ENCODE assay signal across 10 cellular contexts in genomic region chr16:67856927-67857546, GRCh38. TPM values are rescaled to one million over a fixed set of nuclear protein-coding genes. Genes with fewer than 3 reads are reported as not detected.
DNase-seq lines count a peak whose midpoint lies in the region; ATAC-seq and TF ChIP-seq lines count a peak whose summit lies in the region.
"Had no signal": no experiment of that assay in that cellular context is flagged by ENCODE, and none has a peak within 500 bp of the region (broad histone marks: within the 10 kb centered on the region; RNA-seq: fewer than 3 reads in every experiment).

No MANE protein-coding gene starts in this region.

- H3K36me3 ChIP-seq in left ventricle myocardium inferior (peaks cover 8% of the 10 kb centered on the region), muscle layer of duodenum (ENCODE audit: control insufficient read depth in 1 of 2, insufficient read depth in 2 of 2, low read length in 2 of 2) (peaks cover 0 to 15% of the 10 kb centered on the region in 2 donors), urinary bladder (ENCODE audit: insufficient read depth) (no peaks in the 10 kb centered on the region)

- ATAC-seq in central memory CD8-positive, alpha-beta T cell (replicated peaks; ENCODE audit: extremely low read depth, poor library complexity, severe bottlenecking): no peak
- ATAC-seq in HG03025 (IDR thresholded peaks at IDR 0.05; ENCODE audit: low FRiP score, unreplicated experiment): no peak

- H3K36me3 Mint-ChIP-seq in central memory CD8-positive, alpha-beta T cell (ENCODE audit: insufficient read depth): peaks cover 8% of the 10 kb centered on the region

- DNase-seq in left ventricle myocardium inferior: no peak
- no peak for DNase-seq in cardiac septum (ENCODE audit: low spot score)
- DNase-seq in central memory CD8-positive, alpha-beta T cell (ENCODE audit: low spot score in 2 of 2): no peak
- no peak for DNase-seq in NCI-H187 (lab: John Stamatoyannopoulos, UW)
- no peak for DNase-seq in GM13976 (ENCODE audit: low spot score)

- 89% methylated on average over 5 of the region's 5 CpGs for WGBS in urinary bladder

- H3K27ac ChIP-seq in left ventricle myocardium inferior (replicated peaks) (peak overlapping the region; percentile 93), muscle layer of duodenum (ENCODE audit: low read length) (peak overlapping the region; percentile 47), urinary bladder (ENCODE audit: low read depth) (peak overlapping the region; percentile 65)
- H3K27ac ChIP-seq: C4-2B had no signal

- H3K27me3 ChIP-seq in left ventricle myocardium inferior (ENCODE audit: low read depth) (no peaks in the 10 kb centered on the region), muscle layer of duodenum (ENCODE audit: low read depth, low read length) (no peaks in the 10 kb centered on the region)

- intact Hi-C loops in left ventricle myocardium inferior (cut with micrococcal nuclease) (no loop called here), cardiac septum (cut with DNase I) (no loop called here)

- H3K4me3 Mint-ChIP-seq in central memory CD8-positive, alpha-beta T cell: no peak overlapping the region

- no peak for TF ChIP-seq CTCF in left ventricle myocardium inferior (IDR thresholded peaks at IDR 0.05; ENCODE audit: borderline replicate concordance)
- TF ChIP-seq CTCF in GM13976 (IDR thresholded peaks at IDR 0.05; ENCODE audit: borderline replicate concordance, control extremely low read depth, extremely low read depth, insufficient read depth, missing control alignments): no peak

- no peaks in the 10 kb centered on the region for H3K9me3 ChIP-seq in left ventricle myocardium inferior (replicated peaks)
- H3K9me3 ChIP-seq in muscle layer of duodenum (ENCODE audit: control insufficient read depth in 1 of 2, low read length in 2 of 2): no peaks in the 10 kb centered on the region

- H3K9me3 Mint-ChIP-seq in central memory CD8-positive, alpha-beta T cell: no peaks in the 10 kb centered on the region

- no peaks in the 10 kb centered on the region for H3K27me3 Mint-ChIP-seq in central memory CD8-positive, alpha-beta T cell

- in situ Hi-C loops in GM13976 (cut with MboI; ENCODE audit: low sequenced_read_pairs, unreplicated experiment): no loop called here

- peaks cover 80% of the 10 kb centered on the region for H3K4me1 ChIP-seq in left ventricle myocardium inferior
- H3K4me1 ChIP-seq in muscle layer of duodenum (ENCODE audit: control insufficient read depth in 1 of 2, insufficient read depth in 2 of 2, low read length in 2 of 2): peaks cover 8 to 39% of the 10 kb centered on the region in 2 donors
- H3K4me1 ChIP-seq in urinary bladder (ENCODE audit: insufficient read depth): peaks cover 3% of the 10 kb centered on the region

- H3K27ac Mint-ChIP-seq in central memory CD8-positive, alpha-beta T cell (ENCODE audit: low read depth): peak overlapping the region; percentile 66

- H3K4me3 ChIP-seq in left ventricle myocardium inferior: peak overlapping the region; percentile 0
- no peak overlapping the region for H3K4me3 ChIP-seq in muscle layer of duodenum (ENCODE audit: low read depth in 1 of 2, low read length in 2 of 2)
- no peak overlapping the region for H3K4me3 ChIP-seq in urinary bladder (ENCODE audit: low read depth, low read length)

- peaks cover 33% of the 10 kb centered on the region for H3K4me1 Mint-ChIP-seq in central memory CD8-positive, alpha-beta T cell

RNA-seq across cellular contexts. Expression of gene CENPT, which starts 9.5 kb away (rescaled TPM):
- total RNA-seq in left ventricle myocardium inferior: 20.2 TPM
- total RNA-seq in cardiac septum: 27.9 TPM
- 16.5 TPM for total RNA-seq in urinary bladder
- polyA plus RNA-seq in urinary bladder: 49.4 TPM

RNA-seq across cellular contexts. Expression of gene NUTF2, which starts 10.3 kb away (rescaled TPM):
- total RNA-seq in left ventricle myocardium inferior (73.6 TPM), cardiac septum (87.1 TPM), urinary bladder (70.6 TPM)
- 117 TPM for polyA plus RNA-seq in urinary bladder

RNA-seq across cellular contexts. Expression of gene THAP11, which starts 14.9 kb away (rescaled TPM):
- 31.4 TPM for total RNA-seq in left ventricle myocardium inferior
- total RNA-seq in cardiac septum: 23.0 TPM
- total RNA-seq in urinary bladder: 27.2 TPM
- 42.2 TPM for polyA plus RNA-seq in urinary bladder

RNA-seq across cellular contexts. Expression of gene EDC4, which starts 15.8 kb away (rescaled TPM):
- total RNA-seq in left ventricle myocardium inferior (33.2 TPM), cardiac septum (43.8 TPM), urinary bladder (31.8 TPM)
- polyA plus RNA-seq in urinary bladder: 43.2 TPM

RNA-seq across cellular contexts. Expression of gene NRN1L, which starts 27.6 kb away (rescaled TPM):
- 0.49 TPM for total RNA-seq in left ventricle myocardium inferior
- 2.1 TPM for total RNA-seq in cardiac septum
- total RNA-seq in urinary bladder: not detected
- polyA plus RNA-seq in urinary bladder: 1.9 TPM
- total RNA-seq: renal cortical epithelial cell had no signal
